4 cellular contexts compared by ENCODE assay signal in genomic region chr1:179417760-179418159, GRCh38. TPM values are rescaled to one million over a fixed set of nuclear protein-coding genes. Genes with fewer than 3 reads are reported as not detected.
"Had no signal": no experiment of that assay in that cellular context is flagged by ENCODE, and none has a peak within 500 bp of the region (broad histone marks: within the 10 kb centered on the region; RNA-seq: fewer than 3 reads in every experiment).

No MANE protein-coding gene starts in this region.

RNA-seq across cellular contexts. Expression of gene AXDND1, which starts 52.0 kb away (rescaled TPM):
- total RNA-seq: activated CD4-positive, alpha-beta T cell treated with anti-CD3 and anti-CD28 coated beads, Interleukin-2, amount 10 ng/mL, durations not matched to agents 24 days and 14 days; activated CD8-positive, alpha-beta memory T cell treated with anti-CD3 and anti-CD28 coated beads, Interleukin-2, amount 10 ng/mL, durations not matched to agents 7 days and 5 days; T-helper 1 cell treated with Interleukin-12 subunit alpha and Interleukin-12 subunit beta and Interleukin-4 antibody, amounts not matched to agents 30 ng/mL and 1 ng/mL, for 36 hours; T-helper 2 cell treated with Interferon-gamma antibody and Interleukin-4, amounts not matched to agents 100 ng/mL and 5 ng/mL, for 36 hours had no signal
